1 cellular context compared by ENCODE assay signal in the genomic region with DNA sequence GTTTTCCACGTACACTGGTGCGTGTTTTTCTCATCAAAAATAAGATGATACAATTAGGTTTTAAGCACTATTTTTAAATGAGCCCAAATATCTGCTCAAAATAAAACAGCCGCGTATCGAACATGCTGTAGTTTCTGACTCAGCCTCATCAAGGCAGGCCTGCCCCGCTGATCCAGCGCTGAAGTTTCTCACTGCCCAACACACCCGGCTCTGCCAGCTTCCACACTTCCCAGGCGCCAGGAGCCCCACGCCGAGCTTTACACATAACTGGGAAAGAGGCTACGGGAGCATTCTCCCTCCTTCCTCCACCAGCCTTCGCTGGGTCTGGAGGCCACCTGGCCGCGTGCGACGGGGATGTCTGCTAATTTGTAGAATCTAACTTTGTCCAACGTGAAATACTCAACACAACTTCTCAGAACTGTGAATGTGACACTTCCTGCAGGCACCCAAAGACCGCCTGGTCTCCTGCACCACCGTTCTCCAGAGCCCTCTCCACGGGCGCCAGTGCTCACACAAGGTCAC.
TF ChIP-seq lines count a peak whose summit lies in the region.

No MANE protein-coding gene starts in this region.

TF ChIP-seq in H1, 55 proteins besides CTCF, POLR2A, EP300 and RAD21:
- no peak for TF ChIP-seq EZH2 (IDR thresholded peaks at IDR 0.05; ENCODE audit: low read depth, low read length, severe bottlenecking)
- no peak for TF ChIP-seq SIX5 (IDR thresholded peaks at IDR 0.05; ENCODE audit: low read depth, low read length)
- TF ChIP-seq KDM1A (IDR thresholded peaks at IDR 0.05; ENCODE audit: borderline replicate concordance, low read length) = no peak
- no peak for TF ChIP-seq SAP30 (IDR thresholded peaks at IDR 0.05; ENCODE audit: insufficient read depth, insufficient replicate concordance, low read length)
- no peak for TF ChIP-seq CBX8 (IDR thresholded peaks at IDR 0.05; ENCODE audit: borderline replicate concordance, low read depth, low read length)
- no peak for TF ChIP-seq JUND (IDR thresholded peaks at IDR 0.05; ENCODE audit: low read length)
- TF ChIP-seq, protein P1, sequence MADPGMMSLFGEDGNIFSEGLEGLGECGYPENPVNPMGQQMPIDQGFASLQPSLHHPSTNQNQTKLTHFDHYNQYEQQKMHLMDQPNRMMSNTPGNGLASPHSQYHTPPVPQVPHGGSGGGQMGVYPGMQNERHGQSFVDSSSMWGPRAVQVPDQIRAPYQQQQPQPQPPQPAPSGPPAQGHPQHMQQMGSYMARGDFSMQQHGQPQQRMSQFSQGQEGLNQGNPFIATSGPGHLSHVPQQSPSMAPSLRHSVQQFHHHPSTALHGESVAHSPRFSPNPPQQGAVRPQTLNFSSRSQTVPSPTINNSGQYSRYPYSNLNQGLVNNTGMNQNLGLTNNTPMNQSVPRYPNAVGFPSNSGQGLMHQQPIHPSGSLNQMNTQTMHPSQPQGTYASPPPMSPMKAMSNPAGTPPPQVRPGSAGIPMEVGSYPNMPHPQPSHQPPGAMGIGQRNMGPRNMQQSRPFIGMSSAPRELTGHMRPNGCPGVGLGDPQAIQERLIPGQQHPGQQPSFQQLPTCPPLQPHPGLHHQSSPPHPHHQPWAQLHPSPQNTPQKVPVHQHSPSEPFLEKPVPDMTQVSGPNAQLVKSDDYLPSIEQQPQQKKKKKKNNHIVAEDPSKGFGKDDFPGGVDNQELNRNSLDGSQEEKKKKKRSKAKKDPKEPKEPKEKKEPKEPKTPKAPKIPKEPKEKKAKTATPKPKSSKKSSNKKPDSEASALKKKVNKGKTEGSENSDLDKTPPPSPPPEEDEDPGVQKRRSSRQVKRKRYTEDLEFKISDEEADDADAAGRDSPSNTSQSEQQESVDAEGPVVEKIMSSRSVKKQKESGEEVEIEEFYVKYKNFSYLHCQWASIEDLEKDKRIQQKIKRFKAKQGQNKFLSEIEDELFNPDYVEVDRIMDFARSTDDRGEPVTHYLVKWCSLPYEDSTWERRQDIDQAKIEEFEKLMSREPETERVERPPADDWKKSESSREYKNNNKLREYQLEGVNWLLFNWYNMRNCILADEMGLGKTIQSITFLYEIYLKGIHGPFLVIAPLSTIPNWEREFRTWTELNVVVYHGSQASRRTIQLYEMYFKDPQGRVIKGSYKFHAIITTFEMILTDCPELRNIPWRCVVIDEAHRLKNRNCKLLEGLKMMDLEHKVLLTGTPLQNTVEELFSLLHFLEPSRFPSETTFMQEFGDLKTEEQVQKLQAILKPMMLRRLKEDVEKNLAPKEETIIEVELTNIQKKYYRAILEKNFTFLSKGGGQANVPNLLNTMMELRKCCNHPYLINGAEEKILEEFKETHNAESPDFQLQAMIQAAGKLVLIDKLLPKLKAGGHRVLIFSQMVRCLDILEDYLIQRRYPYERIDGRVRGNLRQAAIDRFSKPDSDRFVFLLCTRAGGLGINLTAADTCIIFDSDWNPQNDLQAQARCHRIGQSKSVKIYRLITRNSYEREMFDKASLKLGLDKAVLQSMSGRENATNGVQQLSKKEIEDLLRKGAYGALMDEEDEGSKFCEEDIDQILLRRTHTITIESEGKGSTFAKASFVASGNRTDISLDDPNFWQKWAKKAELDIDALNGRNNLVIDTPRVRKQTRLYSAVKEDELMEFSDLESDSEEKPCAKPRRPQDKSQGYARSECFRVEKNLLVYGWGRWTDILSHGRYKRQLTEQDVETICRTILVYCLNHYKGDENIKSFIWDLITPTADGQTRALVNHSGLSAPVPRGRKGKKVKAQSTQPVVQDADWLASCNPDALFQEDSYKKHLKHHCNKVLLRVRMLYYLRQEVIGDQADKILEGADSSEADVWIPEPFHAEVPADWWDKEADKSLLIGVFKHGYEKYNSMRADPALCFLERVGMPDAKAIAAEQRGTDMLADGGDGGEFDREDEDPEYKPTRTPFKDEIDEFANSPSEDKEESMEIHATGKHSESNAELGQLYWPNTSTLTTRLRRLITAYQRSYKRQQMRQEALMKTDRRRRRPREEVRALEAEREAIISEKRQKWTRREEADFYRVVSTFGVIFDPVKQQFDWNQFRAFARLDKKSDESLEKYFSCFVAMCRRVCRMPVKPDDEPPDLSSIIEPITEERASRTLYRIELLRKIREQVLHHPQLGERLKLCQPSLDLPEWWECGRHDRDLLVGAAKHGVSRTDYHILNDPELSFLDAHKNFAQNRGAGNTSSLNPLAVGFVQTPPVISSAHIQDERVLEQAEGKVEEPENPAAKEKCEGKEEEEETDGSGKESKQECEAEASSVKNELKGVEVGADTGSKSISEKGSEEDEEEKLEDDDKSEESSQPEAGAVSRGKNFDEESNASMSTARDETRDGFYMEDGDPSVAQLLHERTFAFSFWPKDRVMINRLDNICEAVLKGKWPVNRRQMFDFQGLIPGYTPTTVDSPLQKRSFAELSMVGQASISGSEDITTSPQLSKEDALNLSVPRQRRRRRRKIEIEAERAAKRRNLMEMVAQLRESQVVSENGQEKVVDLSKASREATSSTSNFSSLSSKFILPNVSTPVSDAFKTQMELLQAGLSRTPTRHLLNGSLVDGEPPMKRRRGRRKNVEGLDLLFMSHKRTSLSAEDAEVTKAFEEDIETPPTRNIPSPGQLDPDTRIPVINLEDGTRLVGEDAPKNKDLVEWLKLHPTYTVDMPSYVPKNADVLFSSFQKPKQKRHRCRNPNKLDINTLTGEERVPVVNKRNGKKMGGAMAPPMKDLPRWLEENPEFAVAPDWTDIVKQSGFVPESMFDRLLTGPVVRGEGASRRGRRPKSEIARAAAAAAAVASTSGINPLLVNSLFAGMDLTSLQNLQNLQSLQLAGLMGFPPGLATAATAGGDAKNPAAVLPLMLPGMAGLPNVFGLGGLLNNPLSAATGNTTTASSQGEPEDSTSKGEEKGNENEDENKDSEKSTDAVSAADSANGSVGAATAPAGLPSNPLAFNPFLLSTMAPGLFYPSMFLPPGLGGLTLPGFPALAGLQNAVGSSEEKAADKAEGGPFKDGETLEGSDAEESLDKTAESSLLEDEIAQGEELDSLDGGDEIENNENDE (IDR thresholded peaks at IDR 0.05; ENCODE audit: insufficient replicate concordance, low read length) = no peak
- TF ChIP-seq YY1 (IDR thresholded peaks at IDR 0.05; ENCODE audit: low read depth, low read length) = no peak
- no peak for TF ChIP-seq RNF2 (IDR thresholded peaks at IDR 0.05; ENCODE audit: borderline replicate concordance, low read depth, low read length, missing control alignments, poor library complexity, severe bottlenecking)
- no peak for TF ChIP-seq FOSL1 (IDR thresholded peaks at IDR 0.05; ENCODE audit: insufficient read depth, low read depth, low read length)
- TF ChIP-seq NANOG (IDR thresholded peaks at IDR 0.05; ENCODE audit: insufficient read depth, low read depth, low read length, poor library complexity, severe bottlenecking) = no peak
- TF ChIP-seq GTF2F1 (IDR thresholded peaks at IDR 0.05; ENCODE audit: borderline replicate concordance, low read depth, low read length) = no peak
- TF ChIP-seq SUZ12 (IDR thresholded peaks at IDR 0.05; ENCODE audit: low read length) = no peak
- TF ChIP-seq POLR2AphosphoS5 (IDR thresholded peaks at IDR 0.05; ENCODE audit: low read depth, low read length) = no peak
- TF ChIP-seq SP2 (IDR thresholded peaks at IDR 0.05; ENCODE audit: low read length) = no peak
- TF ChIP-seq ASH2L (IDR thresholded peaks at IDR 0.05; ENCODE audit: low read length) = no peak
- TF ChIP-seq, protein P2, sequence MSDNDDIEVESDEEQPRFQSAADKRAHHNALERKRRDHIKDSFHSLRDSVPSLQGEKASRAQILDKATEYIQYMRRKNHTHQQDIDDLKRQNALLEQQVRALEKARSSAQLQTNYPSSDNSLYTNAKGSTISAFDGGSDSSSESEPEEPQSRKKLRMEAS (IDR thresholded peaks at IDR 0.05) = no peak
- no peak for TF ChIP-seq SP4 (IDR thresholded peaks at IDR 0.05; ENCODE audit: low read length)
- no peak for TF ChIP-seq TEAD4 (IDR thresholded peaks at IDR 0.05; ENCODE audit: low read depth, low read length)
